Comparison of ENCODE assay signal across 9 cellular contexts in the genomic region with DNA sequence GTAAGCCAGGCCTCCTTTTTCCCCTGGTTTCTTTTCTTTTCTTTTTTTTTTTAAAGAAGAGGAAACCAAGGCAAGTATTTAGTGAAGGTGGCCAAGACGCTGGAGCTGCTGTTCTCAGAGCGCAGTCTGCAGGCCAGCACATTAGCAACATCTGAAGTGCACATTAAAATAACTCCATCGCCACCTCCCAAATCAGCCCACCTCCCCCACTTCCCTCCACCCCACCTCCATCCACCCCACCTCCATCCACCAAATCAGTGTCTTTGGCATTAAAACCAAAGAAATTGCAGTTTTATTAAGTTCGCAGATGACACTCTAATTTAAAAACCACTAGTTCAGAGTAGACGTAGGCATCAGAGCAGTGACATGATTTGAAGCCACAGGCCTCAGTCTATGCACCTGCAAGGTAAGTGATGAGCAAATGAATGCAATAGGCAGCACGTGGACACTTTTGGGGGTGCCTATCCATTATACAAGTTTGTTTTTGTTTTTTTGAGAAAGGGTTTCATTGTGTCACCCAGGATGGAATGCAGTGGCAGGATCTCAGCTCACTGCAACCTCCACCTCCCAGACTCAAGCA.
DNase-seq lines count a peak whose midpoint lies in the region; ATAC-seq, FAIRE-seq and TF ChIP-seq lines count a peak whose summit lies in the region.
"Had no signal": no experiment of that assay in that cellular context is flagged by ENCODE, and none has a peak within 500 bp of the region (broad histone marks: within the 10 kb centered on the region; RNA-seq: fewer than 3 reads in every experiment).

No MANE protein-coding gene starts in this region.

- H3K4me3 ChIP-seq in SK-N-SH (ENCODE audit: low read depth in 2 of 2, low read length in 1 of 2) (peak overlapping the region; percentile 9 to 30; a peak in 2 of 4 replicates), PC-9 (peak overlapping the region; percentile 32; the same call in 1 of the 2 replicates), esophagus squamous epithelium (peak overlapping the region in 3 of 4 donors; percentile 20 to 46 (median 24))

- peak overlapping the region; percentile 21 to 25 for H3K4me3 Mint-ChIP-seq in stimulated activated naive B cell treated with anti-CD40 and anti-IgM and Interleukin-4, amounts not matched to agents 10 μg/mL and 1 μg/mL and 100 μg/mL, for 72 hours

- H3K9me2 ChIP-seq in SK-N-SH (no peaks in the 10 kb centered on the region), PC-9 (ENCODE audit: insufficient read depth) (no peaks in the 10 kb centered on the region)

- H3K36me3 ChIP-seq in SK-N-SH (replicated peaks in 1 of 2; ENCODE audit: control insufficient read depth in 1 of 2, insufficient read depth in 2 of 2, low read length in 1 of 2) (no peaks in the 10 kb centered on the region), PC-9 (ENCODE audit: low read depth) (no peaks in the 10 kb centered on the region), esophagus squamous epithelium (no peaks in the 10 kb centered on the region)

- DNase-seq in SK-N-SH (no peak), PC-9 (no peak), esophagus squamous epithelium (lab: John Stamatoyannopoulos, UW) (no peak), H54 (ENCODE audit: insufficient read length, low spot score) (no peak), NCI-H226 (no peak)
- no peak for DNase-seq in stimulated activated naive B cell treated with anti-CD40 and anti-IgM and Interleukin-4, amounts not matched to agents 10 μg/mL and 1 μg/mL and 100 μg/mL, for 72 hours

- BruUV-seq in PC-9 (replicated peaks; lab: Mats Ljungman, UMichigan), result no TSS peak

- H3K9ac ChIP-seq in SK-N-SH, result peak overlapping the region; percentile 15; the same call in 1 of the 2 replicates

- H3K27ac ChIP-seq in SK-N-SH (ENCODE audit: low read depth in 2 of 2, low read length in 1 of 2) (peak overlapping the region; percentile 38 to 45; a peak in 3 of 4 replicates), PC-9 (peak overlapping the region; percentile 54), esophagus squamous epithelium (peak overlapping the region in 3 of 4 donors; percentile 24 to 57 (median 56))

- H3K27ac Mint-ChIP-seq in stimulated activated naive B cell treated with anti-CD40 and anti-IgM and Interleukin-4, amounts not matched to agents 10 μg/mL and 1 μg/mL and 100 μg/mL, for 72 hours, result peak overlapping the region; percentile 90

- intact Hi-C loops in PC-9 (cut with micrococcal nuclease; ENCODE audit: unreplicated experiment), result no loop called here
- intact Hi-C loops in esophagus squamous epithelium (cut with DNase I), result no loop called here

- no peaks in the 10 kb centered on the region for H3K27me3 Mint-ChIP-seq in stimulated activated naive B cell treated with anti-CD40 and anti-IgM and Interleukin-4, amounts not matched to agents 10 μg/mL and 1 μg/mL and 100 μg/mL, for 72 hours

- WGBS in SK-N-SH (ENCODE audit: low lambda C conversion rate), result 92% methylated on average over 6 of the region's 6 CpGs
- 24 to 61% methylated on average over 5 to 6 of the region's 6 CpGs for WGBS in esophagus squamous epithelium, 2 donors

- H3K36me3 Mint-ChIP-seq in stimulated activated naive B cell treated with anti-CD40 and anti-IgM and Interleukin-4, amounts not matched to agents 10 μg/mL and 1 μg/mL and 100 μg/mL, for 72 hours, result peaks cover 0 to 2% of the 10 kb centered on the region in 2 donors

- H2AFZ ChIP-seq in SK-N-SH (ENCODE audit: low read depth), result peak overlapping the region; percentile 52; the same call in 1 of the 2 replicates
- peak overlapping the region; percentile 36; the same call in 1 of the 2 replicates for H2AFZ ChIP-seq in PC-9

- no peaks in the 10 kb centered on the region for H3K9me3 ChIP-seq in SK-N-SH
- H3K9me3 ChIP-seq in PC-9 (ENCODE audit: insufficient read depth, low read depth), result no peaks in the 10 kb centered on the region
- H3K9me3 ChIP-seq in esophagus squamous epithelium, result no peaks in the 10 kb centered on the region

- H3K9me3 Mint-ChIP-seq in stimulated activated naive B cell treated with anti-CD40 and anti-IgM and Interleukin-4, amounts not matched to agents 10 μg/mL and 1 μg/mL and 100 μg/mL, for 72 hours, result no peaks in the 10 kb centered on the region

- no peak for TF ChIP-seq EP300 in SK-N-SH (IDR thresholded peaks at IDR 0.05; ENCODE audit: borderline replicate concordance in 1 of 2, low read depth in 1 of 2, low read length in 1 of 2)

- TF ChIP-seq POLR2A in esophagus squamous epithelium (IDR thresholded peaks at IDR 0.05) (no peak), H54 (IDR thresholded peaks at IDR 0.05; ENCODE audit: low read depth, low read length) (no peak)

- H3K4me1 ChIP-seq in SK-N-SH (ENCODE audit: control insufficient read depth in 1 of 2, insufficient read depth in 2 of 2, low read depth in 1 of 2, low read length in 1 of 2), result peaks cover 0 to 9% of the 10 kb centered on the region in 2 experiments; a peak in 3 of 4 replicates
- H3K4me1 ChIP-seq in PC-9 (replicated peaks; ENCODE audit: insufficient read depth), result peaks cover 16% of the 10 kb centered on the region
- peaks cover 6 to 23% (median 12%) of the 10 kb centered on the region in 3 donors for H3K4me1 ChIP-seq in esophagus squamous epithelium

- TF ChIP-seq CTCF in SK-N-SH (IDR thresholded peaks at IDR 0.05), result no peak
- TF ChIP-seq CTCF in PC-9 (conservative IDR thresholded peaks at IDR 0.05), result no peak
- no peak for TF ChIP-seq CTCF in esophagus squamous epithelium (IDR thresholded peaks at IDR 0.05)

- H3K79me2 ChIP-seq in SK-N-SH (ENCODE audit: insufficient read depth) (no peaks in the 10 kb centered on the region), PC-9 (ENCODE audit: low read depth) (no peaks in the 10 kb centered on the region)

- no peaks in the 10 kb centered on the region for H3K27me3 ChIP-seq in SK-N-SH (ENCODE audit: insufficient read depth)
- no peaks in the 10 kb centered on the region for H3K27me3 ChIP-seq in PC-9 (ENCODE audit: insufficient read depth, low read depth)
- H3K27me3 ChIP-seq in esophagus squamous epithelium, result peaks cover 0 to under 1% (median 0%) of the 10 kb centered on the region in 4 donors

- H3K4me2 ChIP-seq in SK-N-SH (peak overlapping the region; percentile 63), PC-9 (peak overlapping the region; percentile 76)

- peaks cover 9% of the 10 kb centered on the region for H3F3A ChIP-seq in SK-N-SH (replicated peaks; ENCODE audit: insufficient read depth)
- H3F3A ChIP-seq in PC-9 (ENCODE audit: insufficient read depth, low read depth), result peaks cover 4% of the 10 kb centered on the region; the same call in 1 of the 2 replicates

- H4K20me1 ChIP-seq in SK-N-SH (ENCODE audit: insufficient read depth) (no peaks in the 10 kb centered on the region), PC-9 (ENCODE audit: insufficient read depth) (no peaks in the 10 kb centered on the region)

- H3K4me1 Mint-ChIP-seq in stimulated activated naive B cell treated with anti-CD40 and anti-IgM and Interleukin-4, amounts not matched to agents 10 μg/mL and 1 μg/mL and 100 μg/mL, for 72 hours, result peaks cover 0 to 13% of the 10 kb centered on the region in 2 donors

- no peak for TF ChIP-seq RAD21 in SK-N-SH (IDR thresholded peaks at IDR 0.05; ENCODE audit: low read length)

- CTCF ChIA-PET in SK-N-SH (lab: Yijun Ruan, JAX), result interaction anchor here (0.6 kb wide), 1 partner anchor 227 kb away, joined by 3 read pairs; no protein-coding TSS in a partner anchor
- CTCF ChIA-PET in PC-9 (lab: Charles Lee), result no interaction called here

- POLR2A ChIA-PET in SK-N-SH (lab: Yijun Ruan, JAX), result no interaction called here
- POLR2A ChIA-PET in PC-9 (lab: Charles Lee; ENCODE audit: unreplicated experiment), result no interaction called here

- no peak for ATAC-seq in SK-N-SH treated with all-trans-retinoic acid at 6 μM for 48 hours
- peak; percentile 23 to 24 for ATAC-seq in stimulated activated naive B cell treated with anti-CD40 and anti-IgM and Interleukin-4, amounts not matched to agents 10 μg/mL and 1 μg/mL and 100 μg/mL, for 72 hours (replicated peaks)
- no peak for ATAC-seq in HG02588 (IDR thresholded peaks at IDR 0.05; ENCODE audit: unreplicated experiment)

- no peak for FAIRE-seq in H54 (lab: Jason Lieb, UNC)
- FAIRE-seq: A204.1 had no signal

TF ChIP-seq in SK-N-SH, 30 proteins besides CTCF, POLR2A, EP300 and RAD21 (continues in another document):
- TF ChIP-seq RCOR1 (IDR thresholded peaks at IDR 0.05; ENCODE audit: low read length) (no peak), YY1 (IDR thresholded peaks at IDR 0.05; ENCODE audit: low read depth) (no peak), JUND (IDR thresholded peaks at IDR 0.05) (no peak), RFX5 (IDR thresholded peaks at IDR 0.05; ENCODE audit: low read length) (no peak), RXRA (IDR thresholded peaks at IDR 0.05; ENCODE audit: borderline replicate concordance, low read depth) (no peak), SIN3A (IDR thresholded peaks at IDR 0.05; ENCODE audit: borderline replicate concordance, low read depth, low read length) (no peak), CHD2 (IDR thresholded peaks at IDR 0.05; ENCODE audit: low read length, partially characterized antibody) (no peak), MXI1 (IDR thresholded peaks at IDR 0.05; ENCODE audit: low read depth, low read length) (no peak), ELF1 (IDR thresholded peaks at IDR 0.05) (no peak), EZH2phosphoT487 (IDR thresholded peaks at IDR 0.05; ENCODE audit: borderline replicate concordance, low read depth) (no peak)
- TF ChIP-seq, protein P1, sequence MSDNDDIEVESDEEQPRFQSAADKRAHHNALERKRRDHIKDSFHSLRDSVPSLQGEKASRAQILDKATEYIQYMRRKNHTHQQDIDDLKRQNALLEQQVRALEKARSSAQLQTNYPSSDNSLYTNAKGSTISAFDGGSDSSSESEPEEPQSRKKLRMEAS (IDR thresholded peaks at IDR 0.05; ENCODE audit: low read depth), result no peak

TF ChIP-seq in SK-N-SH treated with all-trans-retinoic acid at 6 μM for 48 hours, 23 proteins besides CTCF, POLR2A, EP300 and RAD21 (continues in another document):
- TF ChIP-seq ZC3H10 (CRISPR knock-in tag; IDR thresholded peaks at IDR 0.05) (no peak), ZNF70 (CRISPR knock-in tag; IDR thresholded peaks at IDR 0.05) (no peak)
- TF ChIP-seq, protein P2, sequence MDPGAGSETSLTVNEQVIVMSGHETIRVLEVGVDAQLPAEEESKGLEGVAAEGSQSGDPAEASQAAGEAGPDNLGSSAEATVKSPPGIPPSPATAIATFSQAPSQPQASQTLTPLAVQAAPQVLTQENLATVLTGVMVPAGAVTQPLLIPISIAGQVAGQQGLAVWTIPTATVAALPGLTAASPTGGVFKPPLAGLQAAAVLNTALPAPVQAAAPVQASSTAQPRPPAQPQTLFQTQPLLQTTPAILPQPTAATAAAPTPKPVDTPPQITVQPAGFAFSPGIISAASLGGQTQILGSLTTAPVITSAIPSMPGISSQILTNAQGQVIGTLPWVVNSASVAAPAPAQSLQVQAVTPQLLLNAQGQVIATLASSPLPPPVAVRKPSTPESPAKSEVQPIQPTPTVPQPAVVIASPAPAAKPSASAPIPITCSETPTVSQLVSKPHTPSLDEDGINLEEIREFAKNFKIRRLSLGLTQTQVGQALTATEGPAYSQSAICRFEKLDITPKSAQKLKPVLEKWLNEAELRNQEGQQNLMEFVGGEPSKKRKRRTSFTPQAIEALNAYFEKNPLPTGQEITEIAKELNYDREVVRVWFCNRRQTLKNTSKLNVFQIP (CRISPR knock-in tag; IDR thresholded peaks at IDR 0.05; ENCODE audit: borderline replicate concordance, low read depth), result no peak

Comparison
In these comparisons a context has a peak if more than half of its experiments do, and no peak if none do; other contexts are left out.
1. ATAC-seq: peak in stimulated activated naive B cell treated with anti-CD40 and anti-IgM and Interleukin-4, amounts not matched to agents 10 μg/mL and 1 μg/mL and 100 μg/mL, for 72 hours (2 of 2); none in SK-N-SH treated with all-trans-retinoic acid at 6 μM for 48 hours (single experiment) and HG02588 (single experiment).
2. Peak in every context shown above with its lines, with median percentiles within 50 percentile points of each other: H3K27ac ChIP-seq and H3K4me3 ChIP-seq.